In the genomic region with DNA sequence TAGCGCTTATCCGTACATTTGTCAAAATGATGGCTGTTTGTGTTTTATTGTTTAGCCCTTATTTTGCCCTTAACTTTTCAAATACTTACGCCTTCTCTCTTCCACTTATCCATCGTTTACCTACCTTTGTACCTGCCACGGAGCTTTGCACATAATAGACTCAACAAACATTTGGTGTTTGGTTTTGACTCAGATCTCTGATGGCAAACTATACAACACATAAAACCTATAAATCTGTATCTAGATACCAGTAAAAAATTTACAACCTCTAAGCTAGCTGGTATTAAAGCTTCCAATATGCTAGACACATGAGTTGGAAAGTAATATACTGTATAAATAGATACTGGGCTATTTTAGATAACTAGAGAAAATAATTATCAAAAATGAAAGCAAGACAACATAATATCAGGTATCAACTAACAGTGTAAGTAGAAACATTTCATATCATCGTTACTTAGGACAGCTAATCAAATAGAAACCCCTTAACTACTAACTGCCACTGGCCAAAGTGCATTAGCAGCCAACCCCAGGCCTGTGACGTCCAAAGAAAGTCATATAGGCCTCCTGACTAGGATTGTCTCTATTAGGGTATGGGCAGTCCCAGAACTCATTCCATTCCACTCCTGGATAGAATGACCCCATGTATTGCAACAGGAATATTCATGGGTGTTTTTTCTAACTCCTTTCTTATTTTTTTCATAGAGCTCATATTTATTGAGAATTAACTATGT, we compare ENCODE assay signal across 22 cellular contexts.
A peak's percentile ranks its signal among the peaks of the same experiment; 100 is the strongest.
DNase-seq lines count a peak whose midpoint lies in the region; ATAC-seq and TF ChIP-seq lines count a peak whose summit lies in the region.
"Had no signal": no experiment of that assay in that cellular context is flagged by ENCODE, and none has a peak within 500 bp of the region (broad histone marks: within the 10 kb centered on the region; RNA-seq: fewer than 3 reads in every experiment).

No MANE protein-coding gene starts in this region.

- ATAC-seq in HG02798 (IDR thresholded peaks at IDR 0.05; ENCODE audit: poor library complexity, unreplicated experiment) = no peak
- ATAC-seq: Panc1; stimulated activated naive CD8-positive, alpha-beta T cell treated with anti-CD3 and anti-CD28 coated beads, Interleukin-15, amount 100 ng/mL, for 72 hours had no signal

- H3K9ac ChIP-seq in endocrine pancreas (ENCODE audit: control insufficient read depth, insufficient read depth, low read length) = no peak overlapping the region

- H3K4me3 ChIP-seq in endocrine pancreas (ENCODE audit: control insufficient read depth, insufficient read depth, low read length) = peak overlapping the region; percentile 66
- H3K4me3 ChIP-seq: sigmoid colon, tibial artery had no signal

- H3K4me1 ChIP-seq in endocrine pancreas (ENCODE audit: control insufficient read depth, insufficient read depth, low read length) = no peaks in the 10 kb centered on the region

- H3K36me3 ChIP-seq in endocrine pancreas (ENCODE audit: control insufficient read depth, insufficient read depth, low read length) = no peaks in the 10 kb centered on the region
- H3K36me3 ChIP-seq: sigmoid colon, tibial artery had no signal

- H3K9me3 ChIP-seq in endocrine pancreas (ENCODE audit: control insufficient read depth, low read length) = no peaks in the 10 kb centered on the region
- H3K9me3 ChIP-seq: sigmoid colon, tibial artery had no signal

- TF ChIP-seq CTCF in GM10248 (IDR thresholded peaks at IDR 0.05; ENCODE audit: control extremely low read depth, extremely low read depth, low read depth, missing control alignments) = no peak

- POLR2A ChIA-PET in GM10248 (lab: Yijun Ruan, JAX) = no interaction called here

- no peaks in the 10 kb centered on the region for H3K27me3 ChIP-seq in endocrine pancreas (ENCODE audit: control insufficient read depth, insufficient read depth, low read length)
- H3K27me3 ChIP-seq: sigmoid colon, tibial artery had no signal

- CTCF ChIA-PET in GM10248 (lab: Yijun Ruan, JAX) = interaction anchor here (1.2 to 1.5 kb wide), 3 partner anchors 12 to 19 kb away, joined by 3 to 4 read pairs (median 3); no protein-coding TSS in a partner anchor

- peak; percentile 11 for DNase-seq in NCI-H510A treated with DMSO at 0.1 percent for 48 hours (lab: John Stamatoyannopoulos, UW)
- no peak for DNase-seq in NCI-H510A (lab: John Stamatoyannopoulos, UW)
- peak; percentile 81 for DNase-seq in NCI-H69 (lab: John Stamatoyannopoulos, UW)
- no peak for DNase-seq in SW 1271 (lab: John Stamatoyannopoulos, UW)
- DNase-seq in GM10248 (ENCODE audit: extremely low spot score) = no peak
- DNase-seq in islet precursor cell = no peak
- DNase-seq: 8988T; activated CD4-positive, alpha-beta T cell treated with anti-CD3 and anti-CD28 coated beads for 1 hour; activated gamma-delta T cell; central memory CD4-positive, alpha-beta T cell; dermis blood vessel endothelial cell; DND-41; Kasumi-1; kidney; NK-92 treated with Interleukin-12 subunit alpha and Interleukin-12 subunit beta, amount 100 ng/mL, for 24 hours; posterior cingulate gyrus; sigmoid colon; stimulated activated naive CD8-positive, alpha-beta T cell treated with anti-CD3 and anti-CD28 coated beads, Interleukin-15, amount 100 ng/mL, for 72 hours; tibial artery had no signal

Comparison
In these comparisons a context has a peak if more than half of its experiments do, and no peak if none do; other contexts are left out.
1. DNase-seq: peak in NCI-H510A treated with DMSO at 0.1 percent for 48 hours (single experiment) and NCI-H69 (single experiment); none in NCI-H510A (single experiment), SW 1271 (0 of 2), GM10248 (single experiment) and islet precursor cell (single experiment).